9 cellular contexts compared by ENCODE assay signal in genomic region chr2:172927381-172928357, GRCh38.
DNase-seq lines count a peak whose midpoint lies in the region; ATAC-seq and TF ChIP-seq lines count a peak whose summit lies in the region.
"Had no signal": no experiment of that assay in that cellular context is flagged by ENCODE, and none has a peak within 500 bp of the region (broad histone marks: within the 10 kb centered on the region; RNA-seq: fewer than 3 reads in every experiment).

No MANE protein-coding gene starts in this region.

- no peak for TF ChIP-seq POLR2A in gastrocnemius medialis (IDR thresholded peaks at IDR 0.05)

- H3K4me3 ChIP-seq in brain microvascular endothelial cell (ENCODE audit: low read depth, low read length): no peak overlapping the region
- no peak overlapping the region for H3K4me3 ChIP-seq in gastrocnemius medialis
- no peak overlapping the region for H3K4me3 ChIP-seq in neural progenitor cell

- H3F3A ChIP-seq in neural progenitor cell (ENCODE audit: low read depth): peaks cover 15% of the 10 kb centered on the region

- H3K27ac ChIP-seq in brain microvascular endothelial cell: peak overlapping the region; percentile 75
- peak overlapping the region; percentile 7 to 64 (median 56) for H3K27ac ChIP-seq in gastrocnemius medialis
- no peak overlapping the region for H3K27ac ChIP-seq in neural progenitor cell

- no peaks in the 10 kb centered on the region for H3K36me3 ChIP-seq in brain microvascular endothelial cell (replicated peaks)
- no peaks in the 10 kb centered on the region for H3K36me3 ChIP-seq in gastrocnemius medialis
- H3K36me3 ChIP-seq in neural progenitor cell: no peaks in the 10 kb centered on the region

- H3K4me3 Mint-ChIP-seq in activated T-cell treated with anti-CD3 and anti-CD28 coated beads, Interleukin-2, amount 50 U/mL, for 4 hours: no peak overlapping the region
- H3K4me3 Mint-ChIP-seq in neural progenitor cell: no peak overlapping the region
- H3K4me3 Mint-ChIP-seq: activated T-cell treated with anti-CD3 and anti-CD28 coated beads, Interleukin-2, amount 50 U/mL, for 72 hours had no signal

- no peak overlapping the region for H3K9ac ChIP-seq in neural progenitor cell

- no peak overlapping the region for H3K27ac Mint-ChIP-seq in neural progenitor cell
- H3K27ac Mint-ChIP-seq: activated T-cell treated with anti-CD3 and anti-CD28 coated beads, Interleukin-2, amount 50 U/mL, for 72 hours had no signal

- peak; percentile 86 for ATAC-seq in left ventricle myocardium superior
- ATAC-seq in gastrocnemius medialis: peak; percentile 40 to 62
- ATAC-seq in activated T-cell treated with anti-CD3 and anti-CD28 coated beads, Interleukin-2, amount 50 U/mL, for 4 hours: no peak
- ATAC-seq: activated T-cell treated with anti-CD3 and anti-CD28 coated beads, Interleukin-2, amount 50 U/mL, for 72 hours had no signal

- TF ChIP-seq CTCF in brain microvascular endothelial cell (IDR thresholded peaks at IDR 0.05; ENCODE audit: low read depth, low read length, missing control alignments): no peak
- TF ChIP-seq CTCF in gastrocnemius medialis (IDR thresholded peaks at IDR 0.05 in 4 of 5, conservative IDR thresholded peaks at IDR 0.05 in 1 of 5): no peak
- no peak for TF ChIP-seq CTCF in GM13976 (IDR thresholded peaks at IDR 0.05; ENCODE audit: borderline replicate concordance, control extremely low read depth, extremely low read depth, insufficient read depth, missing control alignments)
- no peak for TF ChIP-seq CTCF in neural progenitor cell (IDR thresholded peaks at IDR 0.05)

- H3K27me3 ChIP-seq in brain microvascular endothelial cell (replicated peaks) (no peaks in the 10 kb centered on the region), gastrocnemius medialis (no peaks in the 10 kb centered on the region), neural progenitor cell (no peaks in the 10 kb centered on the region)

- in situ Hi-C loops in brain microvascular endothelial cell (cut with HindIII; ENCODE audit: low pct_ligation_motif_present, low sequenced_read_pairs): no loop called here
- in situ Hi-C loops in gastrocnemius medialis (cut with MboI; ENCODE audit: low sequenced_read_pairs in 4 of 4): loop anchor here in 1 of 4 donors (25.0 kb wide), 1 partner anchor 115 kb away; no protein-coding TSS in a partner anchor
- in situ Hi-C loops in GM13976 (cut with MboI; ENCODE audit: low sequenced_read_pairs, unreplicated experiment): no loop called here

- H2AFZ ChIP-seq in neural progenitor cell (replicated peaks): no peak overlapping the region

- intact Hi-C loops in left ventricle myocardium superior (cut with micrococcal nuclease): no loop called here
- intact Hi-C loops in gastrocnemius medialis (cut with DNase I; ENCODE audit: low total_unique reads): no loop called here

- H3K9me3 ChIP-seq in gastrocnemius medialis: no peaks in the 10 kb centered on the region
- H3K9me3 ChIP-seq in neural progenitor cell (ENCODE audit: low read depth): no peaks in the 10 kb centered on the region

- H3K4me1 Mint-ChIP-seq in activated T-cell treated with anti-CD3 and anti-CD28 coated beads, Interleukin-2, amount 50 U/mL, for 4 hours (ENCODE audit: low read depth): peaks cover 2% of the 10 kb centered on the region
- H3K4me1 Mint-ChIP-seq in neural progenitor cell: peaks cover 23% of the 10 kb centered on the region

- no peaks in the 10 kb centered on the region for H4K20me1 ChIP-seq in neural progenitor cell (ENCODE audit: low read depth)

- no peaks in the 10 kb centered on the region for H3K36me3 Mint-ChIP-seq in activated T-cell treated with anti-CD3 and anti-CD28 coated beads, Interleukin-2, amount 50 U/mL, for 4 hours (ENCODE audit: insufficient read depth)
- H3K36me3 Mint-ChIP-seq in neural progenitor cell: no peaks in the 10 kb centered on the region

- no peak overlapping the region for H3K4me2 ChIP-seq in neural progenitor cell

- no peaks in the 10 kb centered on the region for H3K79me2 ChIP-seq in neural progenitor cell (ENCODE audit: low read depth)

- peaks cover 13% of the 10 kb centered on the region for H3K27me3 Mint-ChIP-seq in activated T-cell treated with anti-CD3 and anti-CD28 coated beads, Interleukin-2, amount 50 U/mL, for 4 hours (ENCODE audit: low read depth)
- H3K27me3 Mint-ChIP-seq in neural progenitor cell (ENCODE audit: insufficient read depth, low read depth): peaks cover 2% of the 10 kb centered on the region

- no peaks in the 10 kb centered on the region for H3K9me3 Mint-ChIP-seq in activated T-cell treated with anti-CD3 and anti-CD28 coated beads, Interleukin-2, amount 50 U/mL, for 4 hours
- H3K9me3 Mint-ChIP-seq in neural progenitor cell: no peaks in the 10 kb centered on the region
- H3K9me3 Mint-ChIP-seq: activated T-cell treated with anti-CD3 and anti-CD28 coated beads, Interleukin-2, amount 50 U/mL, for 72 hours had no signal

- DNase-seq in Daoy (ENCODE audit: low read depth) (peak; percentile 49), brain microvascular endothelial cell (peak; percentile 84), left ventricle myocardium superior (no peak), gastrocnemius medialis (peak in 1 of 2 donors; percentile 17), GM13976 (ENCODE audit: low spot score) (no peak), neural progenitor cell (ENCODE audit: low spot score) (no peak), NCI-H2196 treated with DMSO at 0.1 percent for 48 hours (lab: John Stamatoyannopoulos, UW; ENCODE audit: unreplicated experiment) (no peak)
- no peak for DNase-seq in activated T-cell treated with anti-CD3 and anti-CD28 coated beads, Interleukin-2, amount 50 U/mL, for 4 hours
- DNase-seq: activated T-cell treated with anti-CD3 and anti-CD28 coated beads, Interleukin-2, amount 50 U/mL, for 72 hours had no signal

- peaks cover 16 to 20% of the 10 kb centered on the region in 2 donors for H3K4me1 ChIP-seq in gastrocnemius medialis
- peaks cover 20% of the 10 kb centered on the region for H3K4me1 ChIP-seq in neural progenitor cell

Comparison
In these comparisons a context has a peak if more than half of its experiments do, and no peak if none do; other contexts are left out.
1. DNase-seq: peak in Daoy (single experiment) and brain microvascular endothelial cell (single experiment); none in left ventricle myocardium superior (single experiment), activated T-cell treated with anti-CD3 and anti-CD28 coated beads, Interleukin-2, amount 50 U/mL, for 4 hours (single experiment), GM13976 (single experiment), neural progenitor cell (single experiment) and NCI-H2196 treated with DMSO at 0.1 percent for 48 hours (single experiment).
2. ATAC-seq: peak in left ventricle myocardium superior (single experiment) and gastrocnemius medialis (2 of 2); none in activated T-cell treated with anti-CD3 and anti-CD28 coated beads, Interleukin-2, amount 50 U/mL, for 4 hours (0 of 2).